27 cellular contexts compared by ENCODE assay signal in genomic region chr16:88367560-88367959, GRCh38.
"Had no signal": no experiment of that assay in that cellular context is flagged by ENCODE, and none has a peak within 500 bp of the region (broad histone marks: within the 10 kb centered on the region; RNA-seq: fewer than 3 reads in every experiment).

No MANE protein-coding gene starts in this region.

- H3K4me1 ChIP-seq: adrenal gland, Peyer's patch had no signal

- ATAC-seq: activated CD8-positive, alpha-beta T cell treated with anti-CD3 and anti-CD28 coated beads, Interleukin-2, amount 10 ng/mL, durations not matched to agents 7 days and 5 days; K562; T-helper 17 cell; WTC11 had no signal

- H3K27me3 ChIP-seq: adrenal gland, Peyer's patch had no signal

- H3K27ac Mint-ChIP-seq: activated CD8-positive, alpha-beta T cell treated with anti-CD3 and anti-CD28 coated beads, Interleukin-2, amount 10 ng/mL, durations not matched to agents 7 days and 5 days; activated naive CD8-positive, alpha-beta T cell treated with anti-CD3 and anti-CD28 coated beads, Interleukin-2, amount 10 ng/mL, durations not matched to agents 7 days and 5 days; T-helper 17 cell; WTC11 had no signal

- H3K4me3 Mint-ChIP-seq: activated CD8-positive, alpha-beta T cell treated with anti-CD3 and anti-CD28 coated beads, Interleukin-2, amount 10 ng/mL, durations not matched to agents 7 days and 5 days; activated naive CD8-positive, alpha-beta T cell treated with anti-CD3 and anti-CD28 coated beads, Interleukin-2, amount 10 ng/mL, durations not matched to agents 7 days and 5 days; T-helper 17 cell; WTC11 had no signal

- H3K36me3 Mint-ChIP-seq: activated naive CD8-positive, alpha-beta T cell treated with anti-CD3 and anti-CD28 coated beads, Interleukin-2, amount 10 ng/mL, durations not matched to agents 7 days and 5 days; WTC11 had no signal

- H3K9me3 Mint-ChIP-seq: activated naive CD8-positive, alpha-beta T cell treated with anti-CD3 and anti-CD28 coated beads, Interleukin-2, amount 10 ng/mL, durations not matched to agents 7 days and 5 days had no signal

- DNase-seq: activated CD4-positive, alpha-beta T cell treated with anti-CD3 and anti-CD28 coated beads for 48 hours; activated CD4-positive, alpha-beta T cell treated with anti-CD3 and anti-CD28 coated beads, Interleukin-2, amount 50 U/mL, for 4 hours; activated CD4-positive, CD25-positive, alpha-beta regulatory T cell treated with anti-CD3 and anti-CD28 coated beads, Interleukin-2, amount 50 U/mL, for 72 hours; activated CD8-positive, alpha-beta memory T cell treated with anti-CD3 and anti-CD28 coated beads, Interleukin-2, amount 50 U/mL, for 48 hours; activated CD8-positive, alpha-beta T cell treated with anti-CD3 and anti-CD28 coated beads, Interleukin-2, amount 10 ng/mL, durations not matched to agents 7 days and 5 days; activated naive CD4-positive, alpha-beta T cell treated with anti-CD3 and anti-CD28 coated beads, Interleukin-2, amount 50 U/mL, for 16 hours; activated naive CD8-positive, alpha-beta T cell treated with anti-CD3 and anti-CD28 coated beads, Interleukin-2, amount 10 ng/mL, durations not matched to agents 7 days and 5 days; activated T-cell treated with anti-CD3 and anti-CD28 coated beads, Interleukin-2, amount 50 U/mL, for 1 hour; Karpas-422; MM.1S; NCI-H1105; NCI-H1436; NCI-H1694 treated with DMSO at 0.1 percent for 48 hours; NCI-H2029 treated with DMSO at 0.1 percent for 48 hours; NCI-H345; NCI-H510A; NCI-H69; NK-92 treated with Interleukin-12 subunit alpha and Interleukin-12 subunit beta, amount 100 ng/mL, for 24 hours; OCI-M1; Peyer's patch; SIG-M5; T-helper 17 cell; T-helper 9 cell had no signal

- H3K27me3 Mint-ChIP-seq: T-helper 17 cell had no signal

- H3K9me3 ChIP-seq: adrenal gland, Peyer's patch had no signal

- H3K27ac ChIP-seq: adrenal gland, Peyer's patch, RWPE1 had no signal

- H3K36me3 ChIP-seq: adrenal gland, Peyer's patch had no signal

- H3K4me3 ChIP-seq: adrenal gland, K562, Peyer's patch had no signal

- H3K4me1 Mint-ChIP-seq: activated naive CD8-positive, alpha-beta T cell treated with anti-CD3 and anti-CD28 coated beads, Interleukin-2, amount 10 ng/mL, durations not matched to agents 7 days and 5 days; T-helper 17 cell; WTC11 had no signal
